ENCODE assay signal across 12 cellular contexts in the genomic region with DNA sequence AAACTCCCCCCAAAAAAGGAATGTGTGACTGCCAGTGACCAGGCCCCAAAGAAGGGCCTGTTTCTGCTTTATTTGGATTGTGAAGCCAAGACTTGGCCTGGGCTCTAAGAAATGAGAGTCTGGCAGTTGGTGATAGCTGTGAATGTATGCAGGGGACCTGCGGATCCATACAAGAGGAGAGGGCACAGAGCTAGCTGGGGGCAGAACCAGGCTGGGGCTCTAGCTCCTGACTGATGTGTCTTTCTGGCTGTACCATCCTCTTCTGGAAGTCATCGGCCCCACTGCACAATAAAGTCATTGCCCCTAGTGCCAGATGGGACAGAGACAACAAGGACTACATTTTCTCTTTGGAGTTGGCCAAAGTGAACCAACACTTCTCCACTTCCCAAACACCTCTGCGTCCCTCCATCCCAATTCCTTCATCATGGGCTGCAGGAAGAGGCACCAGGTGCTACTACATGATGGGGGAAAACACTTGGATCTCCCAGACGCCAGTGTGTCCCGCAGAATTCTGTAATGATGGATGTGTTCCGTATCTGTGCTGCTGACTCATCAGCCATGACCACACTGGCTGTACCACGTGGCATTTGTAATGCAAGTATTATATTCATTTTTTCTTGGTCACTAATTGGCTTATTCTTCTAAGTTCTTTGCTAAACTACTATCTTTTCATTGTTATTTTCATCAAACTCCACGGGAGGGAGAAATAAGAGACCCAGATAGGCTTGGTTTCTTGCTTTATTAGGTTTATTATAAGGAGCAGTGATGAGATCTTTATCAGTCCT. TPM values are rescaled to one million over a fixed set of nuclear protein-coding genes. Genes with fewer than 3 reads are reported as not detected.
DNase-seq lines count a peak whose midpoint lies in the region; ATAC-seq, FAIRE-seq and TF ChIP-seq lines count a peak whose summit lies in the region.
"Had no signal": no experiment of that assay in that cellular context is flagged by ENCODE, and none has a peak within 500 bp of the region (broad histone marks: within the 10 kb centered on the region; RNA-seq: fewer than 3 reads in every experiment).

No MANE protein-coding gene starts in this region.

- no peaks in the 10 kb centered on the region for H3K27me3 ChIP-seq in GM12878 (replicated peaks in 1 of 2; ENCODE audit: control insufficient read depth in 2 of 2, insufficient read depth in 2 of 2, low read length in 1 of 2)
- H3K27me3 ChIP-seq: right lobe of liver had no signal

- TF ChIP-seq POLR2A in GM12878 (IDR thresholded peaks at IDR 0.05; ENCODE audit: low read depth, low read length): peak; percentile 14; the same call in 1 of the 2 replicates

- no peak overlapping the region for H3K4me3 ChIP-seq in GM12878
- H3K4me3 ChIP-seq: right lobe of liver had no signal

- no peaks in the 10 kb centered on the region for H3K79me2 ChIP-seq in GM12878 (ENCODE audit: control insufficient read depth, insufficient read depth, low read length)

- intact Hi-C loops in GM12878 (cut with micrococcal nuclease; ENCODE audit: unreplicated experiment): no loop called here

- no TSS peak for BruUV-seq in GM12878 (replicated peaks; lab: Mats Ljungman, UMichigan)

- H3K27ac ChIP-seq in GM12878 (ENCODE audit: control insufficient read depth, insufficient read depth): no peak overlapping the region
- H3K27ac ChIP-seq: right lobe of liver had no signal

- CTCF ChIA-PET in GM12878 (lab: Yijun Ruan, JAX): no interaction called here

- WGBS in GM12878 (ENCODE audit: insufficient coverage, insufficient replicate concordance, low lambda C conversion rate, missing lambda C conversion rate): 65% methylated on average over 8 of the region's 8 CpGs

- no peak for TF ChIP-seq EP300 in GM12878 (IDR thresholded peaks at IDR 0.05; ENCODE audit: borderline replicate concordance in 1 of 2, control insufficient read depth in 1 of 2, low read depth in 2 of 2, low read length in 2 of 2)

- DNase-seq in AG20443 (ENCODE audit: low spot score) (peak; percentile 86), HPDE6-E6E7 (ENCODE audit: extremely low spot score) (peak; percentile 75), GM12878 (ENCODE audit: low read depth, low spot score) (no peak), left lobe of liver (ENCODE audit: low spot score) (peak; percentile 15), COR-L47 (lab: John Stamatoyannopoulos, UW) (no peak)
- DNase-seq: effector memory CD4-positive, alpha-beta T cell; left colon; NCI-H146 had no signal

- no peak overlapping the region for H3K4me2 ChIP-seq in GM12878 (ENCODE audit: control insufficient read depth, insufficient read depth)

- POLR2A ChIA-PET in GM12878 (lab: Charles Lee): interaction anchor here (0.6 kb wide), 1 partner anchor 563 kb away, joined by 4 read pairs; no protein-coding TSS in a partner anchor

- in situ Hi-C loops in GM12878 (cut with MboI): no loop called here

- peaks cover 10 to 23% of the 10 kb centered on the region in 2 experiments; a peak in 3 of 4 replicates for H3K36me3 ChIP-seq in GM12878 (ENCODE audit: control insufficient read depth in 2 of 2, insufficient read depth in 2 of 2, low read length in 1 of 2)

- ATAC-seq in GM12878 (no peak), left lobe of liver (no peak), HG03175 (IDR thresholded peaks at IDR 0.05; ENCODE audit: unreplicated experiment) (no peak), HG03571 (IDR thresholded peaks at IDR 0.05; ENCODE audit: unreplicated experiment) (no peak), GM21717 (IDR thresholded peaks at IDR 0.05; ENCODE audit: unreplicated experiment) (no peak)
- ATAC-seq: left colon had no signal

- no peak overlapping the region for H3K9ac ChIP-seq in GM12878 (ENCODE audit: control insufficient read depth, insufficient read depth, low read length)

- no peak for TF ChIP-seq RAD21 in GM12878 (IDR thresholded peaks at IDR 0.05; ENCODE audit: insufficient read depth, low read depth, low read length)

- SMC1A ChIA-PET in GM12878 (lab: Charles Lee; ENCODE audit: uncharacterized antibody, unreplicated experiment): interaction anchor here (1.0 kb wide), 1 partner anchor 227 kb away, joined by 3 read pairs; no protein-coding TSS in a partner anchor

- H2AFZ ChIP-seq in GM12878 (ENCODE audit: control insufficient read depth, low read depth, low read length): no peak overlapping the region

- H3K4me1 ChIP-seq in GM12878 (ENCODE audit: control insufficient read depth, insufficient read depth, low read length): no peaks in the 10 kb centered on the region
- H3K4me1 ChIP-seq: right lobe of liver had no signal

- no peaks in the 10 kb centered on the region for H4K20me1 ChIP-seq in GM12878 (ENCODE audit: control insufficient read depth, insufficient read depth)

- H3K9me3 ChIP-seq in GM12878 (replicated peaks; ENCODE audit: control insufficient read depth, insufficient read depth, low read length): no peaks in the 10 kb centered on the region
- H3K9me3 ChIP-seq: right lobe of liver had no signal

- RAD21 ChIA-PET in GM12878 (lab: Charles Lee; ENCODE audit: unreplicated experiment): interaction anchor here (0.9 kb wide), 1 partner anchor 227 kb away, joined by 3 read pairs; no protein-coding TSS in a partner anchor

- TF ChIP-seq CTCF in GM12878 (IDR thresholded peaks at IDR 0.05 in 2 of 3, conservative IDR thresholded peaks at IDR 0.05 in 1 of 3; ENCODE audit: control insufficient read depth in 2 of 3, extremely low read depth in 1 of 3, insufficient read depth in 1 of 3, low read depth in 3 of 3, low read length in 3 of 3): no peak

- FAIRE-seq in GM12878 (lab: Jason Lieb, UNC): no peak

TF ChIP-seq in GM12878, 131 proteins besides CTCF, POLR2A, EP300 and RAD21:
- no peak for TF ChIP-seq MYC (IDR thresholded peaks at IDR 0.05; ENCODE audit: insufficient read depth, insufficient read length, insufficient replicate concordance, low read length, severe bottlenecking)
- peak; percentile 26; the same call in 1 of the 2 replicates for TF ChIP-seq ZBED1 (IDR thresholded peaks at IDR 0.05; ENCODE audit: borderline replicate concordance)
- TF ChIP-seq CHD1 (IDR thresholded peaks at IDR 0.05; ENCODE audit: low read depth, low read length): no peak
- no peak for TF ChIP-seq TCF12 (IDR thresholded peaks at IDR 0.05; ENCODE audit: low read depth, low read length)
- no peak for TF ChIP-seq FOS (IDR thresholded peaks at IDR 0.05; ENCODE audit: borderline replicate concordance, extremely low read depth, insufficient read length)
- TF ChIP-seq SIN3A (IDR thresholded peaks at IDR 0.05; ENCODE audit: low read depth, low read length): no peak
- TF ChIP-seq, protein P1, sequence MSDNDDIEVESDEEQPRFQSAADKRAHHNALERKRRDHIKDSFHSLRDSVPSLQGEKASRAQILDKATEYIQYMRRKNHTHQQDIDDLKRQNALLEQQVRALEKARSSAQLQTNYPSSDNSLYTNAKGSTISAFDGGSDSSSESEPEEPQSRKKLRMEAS (IDR thresholded peaks at IDR 0.05; ENCODE audit: low read depth, low read length): no peak
- TF ChIP-seq IKZF1 (conservative IDR thresholded peaks at IDR 0.05): no peak
TF ChIP-seq in GM12878: peak in this region for 1.

RNA-seq across cellular contexts. Expression of a gene that starts 1.7 kb away (rescaled TPM):
- not detected in 2 replicates for total RNA-seq in GM12878 (2013; cell fraction: nucleolus; rRNA removed)
- total RNA-seq in GM12878 (2014; rRNA removed): not detected in 2 replicates
- not detected in 2 replicates for total RNA-seq in GM12878 (2014; rRNA removed; fragmentation: Illumina TruSeq; extraction: Trizol)
- total RNA-seq in GM12878 (2021): 0.05 TPM in 1 of 2 replicates, not detected in the other
- polyA plus RNA-seq in GM12878 (2011; ENCODE audit: low read depth): not detected
- not detected in 2 replicates for polyA plus RNA-seq in GM12878 (2011; rRNA removed)
- polyA plus RNA-seq in GM12878 (2011; cell fraction: cytosol; rRNA removed): not detected in 2 replicates
- not detected in 2 replicates for polyA plus RNA-seq in GM12878 (2011; cell fraction: nucleus; rRNA removed)
- not detected in 2 replicates for polyA plus RNA-seq in GM12878 (2012)
- not detected in 2 replicates for polyA plus RNA-seq in GM12878 (2014; fragmentation: Illumina TruSeq; extraction: Trizol)
- polyA plus RNA-seq in GM12878 (2014; fragmentation: Nextera tagmentation; extraction: Ambion mirVana): not detected
- not detected in 2 replicates for polyA plus RNA-seq in GM12878 (2014; rRNA removed)
- polyA plus RNA-seq in GM12878 (2016; fragmentation: Nextera tagmentation; extraction: Ambion mirVana): not detected
- not detected in 2 replicates for polyA minus RNA-seq in GM12878 (2011; rRNA and poly(A)+ RNA removed)
- not detected in 2 replicates for polyA minus RNA-seq in GM12878 (2011; cell fraction: cytosol; rRNA and poly(A)+ RNA removed)
- polyA minus RNA-seq in GM12878 (2011; cell fraction: nucleus; rRNA and poly(A)+ RNA removed): not detected in 2 replicates
- 0.25 TPM for total RNA-seq in left lobe of liver
- total RNA-seq: right lobe of liver had no signal

RNA-seq across cellular contexts. Expression of a gene that starts 49.9 kb away (rescaled TPM):
- 234 and 254 TPM in 2 replicates for total RNA-seq in GM12878 (2013; cell fraction: nucleolus; rRNA removed)
- total RNA-seq in GM12878 (2014; rRNA removed): 34.5 and 36.6 TPM in 2 replicates
- 27.5 and 32.8 TPM in 2 replicates for total RNA-seq in GM12878 (2014; rRNA removed; fragmentation: Illumina TruSeq; extraction: Trizol)
- total RNA-seq in GM12878 (2021): 46.4 and 50.0 TPM in 2 replicates
- 38.8 TPM for polyA plus RNA-seq in GM12878 (2011; ENCODE audit: low read depth)
- 40.9 TPM in 2 replicates for polyA plus RNA-seq in GM12878 (2011; rRNA removed)
- 34.0 and 36.4 TPM in 2 replicates for polyA plus RNA-seq in GM12878 (2011; cell fraction: cytosol; rRNA removed)
- polyA plus RNA-seq in GM12878 (2011; cell fraction: nucleus; rRNA removed): 156 and 194 TPM in 2 replicates
- polyA plus RNA-seq in GM12878 (2012): 41.4 and 42.8 TPM in 2 replicates
- polyA plus RNA-seq in GM12878 (2014; fragmentation: Illumina TruSeq; extraction: Trizol): 47.6 and 48.2 TPM in 2 replicates
- 1 to 10 TPM; 4.9 to 6.9 TPM for polyA plus RNA-seq in GM12878 (2014; fragmentation: Nextera tagmentation; extraction: Ambion mirVana)
- 42.0 and 46.3 TPM in 2 replicates for polyA plus RNA-seq in GM12878 (2014; rRNA removed)
- polyA plus RNA-seq in GM12878 (2016; fragmentation: Nextera tagmentation; extraction: Ambion mirVana): 10 to 100 TPM; 31.9 to 37.9 TPM
- polyA minus RNA-seq in GM12878 (2011; rRNA and poly(A)+ RNA removed): 44.8 and 46.0 TPM in 2 replicates
- 12.2 and 17.0 TPM in 2 replicates for polyA minus RNA-seq in GM12878 (2011; cell fraction: cytosol; rRNA and poly(A)+ RNA removed)
- polyA minus RNA-seq in GM12878 (2011; cell fraction: nucleus; rRNA and poly(A)+ RNA removed): 78.0 and 105 TPM in 2 replicates
- 21.4 TPM for total RNA-seq in left lobe of liver

Comparison
In these comparisons a context has a peak if more than half of its experiments do, and no peak if none do; other contexts are left out.
1. DNase-seq: peak in AG20443 (single experiment), HPDE6-E6E7 (single experiment) and left lobe of liver (single experiment); none in GM12878 (single experiment) and COR-L47 (single experiment).